In the genomic region with DNA sequence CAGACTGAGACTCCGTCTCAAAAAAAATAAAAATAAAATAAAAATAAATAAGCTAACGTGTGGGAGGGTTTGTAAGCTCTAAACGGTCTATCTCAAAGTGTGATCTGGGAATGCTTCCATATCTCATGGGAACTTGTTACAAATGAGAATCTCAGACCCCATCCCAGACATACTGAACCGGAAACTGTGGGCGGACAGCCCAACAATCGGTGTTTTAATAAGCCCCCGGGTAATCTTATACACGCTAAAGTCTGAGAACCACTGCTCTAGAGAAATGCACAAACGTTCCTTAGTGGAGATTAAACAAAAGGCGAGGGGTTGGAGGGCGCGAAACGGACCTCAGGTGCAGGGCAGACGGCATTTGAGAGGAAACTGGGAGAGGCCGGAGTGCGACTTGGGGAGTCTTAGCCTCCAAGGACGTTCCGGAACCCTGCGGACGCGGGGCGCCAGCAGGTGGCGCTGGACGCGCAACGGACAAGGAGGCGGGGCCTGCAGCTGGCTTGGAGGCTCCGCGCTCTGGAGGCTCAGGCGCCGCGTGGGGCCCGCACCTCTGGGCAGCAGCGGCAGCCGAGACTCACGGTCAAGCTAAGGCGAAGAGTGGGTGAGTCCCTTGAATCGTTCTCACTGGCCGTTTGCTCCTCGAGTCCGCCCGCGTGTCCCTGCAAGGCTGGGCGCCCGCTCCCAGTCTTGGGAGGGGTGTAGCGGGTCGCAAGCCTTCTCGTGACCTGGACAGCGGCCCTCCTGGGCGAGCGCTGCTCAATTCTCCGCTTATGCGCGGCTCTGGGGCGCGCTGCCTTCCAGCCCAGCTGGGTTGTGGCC, we compare ENCODE assay signal across 8 cellular contexts. TPM values are rescaled to one million over a fixed set of nuclear protein-coding genes. Genes with fewer than 3 reads are reported as not detected.
A peak's percentile ranks its signal among the peaks of the same experiment; 100 is the strongest.
DNase-seq lines count a peak whose midpoint lies in the region; ATAC-seq and TF ChIP-seq lines count a peak whose summit lies in the region.
"Not testable (repeated sequence)": the region's sequence is repeated elsewhere in the genome, so short reads cannot be mapped to it uniquely, and the experiment has no call there.

Gene STEAP1 (plus strand): TSS at position 527 of the 819 bp plus-strand sequence. CDS start 5,320 bp downstream, outside the sequence.

- H3K27ac ChIP-seq in suprapubic skin, result peak within 1 kb of the TSS; percentile 62

- not testable (repeated sequence) for H3K4me1 ChIP-seq in suprapubic skin

- 4% methylated on average over 44 of the region's 56 CpGs for WGBS in suprapubic skin

- peaks cover 37% of the 10 kb centered on the region for H3K27me3 Mint-ChIP-seq in osteocyte (ENCODE audit: unreplicated experiment)

- peak; percentile 98 for ATAC-seq in HG02610 (IDR thresholded peaks at IDR 0.05; ENCODE audit: unreplicated experiment)
- ATAC-seq in Right ventricle myocardium superior (ENCODE audit: poor library complexity), result peak; percentile 100

- intact Hi-C loops in Right ventricle myocardium superior (cut with DNase I), result loop anchor here (10.0 kb wide), 1 partner anchor 271 kb away; no protein-coding TSS in a partner anchor

- not testable (repeated sequence) for H3K27ac Mint-ChIP-seq in osteocyte (ENCODE audit: unreplicated experiment)

- not testable (repeated sequence) for TF ChIP-seq EP300 in suprapubic skin (IDR thresholded peaks at IDR 0.05)

- not testable (repeated sequence) for H3K9me3 ChIP-seq in suprapubic skin

- TF ChIP-seq CTCF in GM12865 (IDR thresholded peaks at IDR 0.05; ENCODE audit: insufficient read depth, low read depth, low read length, missing control alignments) (peak; percentile 82), NB4 (IDR thresholded peaks at IDR 0.05; ENCODE audit: low read depth, low read length) (peak; percentile 79), osteocyte (IDR thresholded peaks at IDR 0.05) (peak; percentile 93), suprapubic skin (IDR thresholded peaks at IDR 0.05) (peak; percentile 63 to 91)

- H3K4me3 ChIP-seq in GM12865 (ENCODE audit: low read depth, low read length) (peak within 1 kb of the TSS; percentile 33), NB4 (ENCODE audit: low read depth, low read length) (peak within 1 kb of the TSS; percentile 34), suprapubic skin (peak within 1 kb of the TSS; percentile 58)

- not testable (repeated sequence) for H3K4me1 Mint-ChIP-seq in osteocyte (ENCODE audit: unreplicated experiment)

- not testable (repeated sequence) for H3K36me3 Mint-ChIP-seq in osteocyte (ENCODE audit: unreplicated experiment)

- not testable (repeated sequence) for H3K27me3 ChIP-seq in suprapubic skin

- H3K36me3 ChIP-seq in suprapubic skin, result not testable (repeated sequence)

- not testable (repeated sequence) for H3K9me3 Mint-ChIP-seq in osteocyte (ENCODE audit: unreplicated experiment)

- peak; percentile 91 for DNase-seq in GM12865 (ENCODE audit: low read depth)
- peak; percentile 92 for DNase-seq in NB4 (ENCODE audit: low read depth)
- peak; percentile 71 to 74 for DNase-seq in SW 1271 (lab: John Stamatoyannopoulos, UW)
- peak; percentile 66 for DNase-seq in activated naive CD8-positive, alpha-beta T cell treated with anti-CD3 and anti-CD28 coated beads, Interleukin-2, amount 50 U/mL, for 16 hours (ENCODE audit: low read depth, low spot score)
- DNase-seq in Right ventricle myocardium superior, result peak; percentile 95
- peak; percentile 94 for DNase-seq in osteocyte (ENCODE audit: extremely low spot score, unreplicated experiment)
- DNase-seq in suprapubic skin (ENCODE audit: low spot score in 2 of 2), result peak; percentile 92 to 94

- H3K4me3 Mint-ChIP-seq in osteocyte (ENCODE audit: unreplicated experiment), result peak within 1 kb of the TSS; percentile 66

- not testable (repeated sequence) for TF ChIP-seq POLR2A in NB4 (IDR thresholded peaks at IDR 0.05; ENCODE audit: extremely low read depth, insufficient read length); suprapubic skin (IDR thresholded peaks at IDR 0.05)

RNA-seq across cellular contexts. Expression of gene STEAP1, which starts in this region (rescaled TPM):
- total RNA-seq in Right ventricle myocardium superior (1.2 TPM), osteocyte (not detected in 2 replicates), suprapubic skin (1 to 10 TPM; 1.5 to 6.0 (median 3.1) TPM)

Comparison
In these comparisons a context has a peak if more than half of its experiments do, and no peak if none do; other contexts are left out.
1. Peak in every context shown above with its lines: DNase-seq, ATAC-seq, H3K4me3 ChIP-seq and H3K27ac ChIP-seq.
2. Peak in DNase-seq in osteocyte; RNA of the gene not detected or under 1 TPM.